Comparison of ENCODE assay signal across 10 cellular contexts in genomic region chr12:12705833-12706520, GRCh38. TPM values are rescaled to one million over a fixed set of nuclear protein-coding genes. Genes with fewer than 3 reads are reported as not detected.
DNase-seq lines count a peak whose midpoint lies in the region; ATAC-seq and TF ChIP-seq lines count a peak whose summit lies in the region.
"Had no signal": no experiment of that assay in that cellular context is flagged by ENCODE, and none has a peak within 500 bp of the region (broad histone marks: within the 10 kb centered on the region; RNA-seq: fewer than 3 reads in every experiment).

No MANE protein-coding gene starts in this region.

- H3K36me3 ChIP-seq in KOPT-K1 (ENCODE audit: insufficient read depth, low read length), result no peaks in the 10 kb centered on the region
- H3K36me3 ChIP-seq in tibial artery, result no peaks in the 10 kb centered on the region

- H3K27me3 ChIP-seq in tibial artery, result no peaks in the 10 kb centered on the region

- CTCF ChIA-PET in RWPE1 (lab: Yijun Ruan, JAX), result interaction anchor here (0.6 to 1.0 kb wide), 2 partner anchors 13 to 652 kb away, joined by 3 read pairs; no protein-coding TSS in a partner anchor

- peaks cover 0 to 8% (median 2%) of the 10 kb centered on the region in 4 donors for H3K4me1 ChIP-seq in tibial artery

- H3K36me3 Mint-ChIP-seq in activated naive CD4-positive, alpha-beta T cell treated with anti-CD3 and anti-CD28 coated beads, Interleukin-2, amount 50 U/mL, for 72 hours, result no peaks in the 10 kb centered on the region

- no peak overlapping the region for H3K4me3 ChIP-seq in tibial artery

- TF ChIP-seq CTCF in tibial artery (IDR thresholded peaks at IDR 0.05), result no peak
- TF ChIP-seq CTCF in RWPE1 (conservative IDR thresholded peaks at IDR 0.05; ENCODE audit: low read depth), result no peak

- H3K27ac Mint-ChIP-seq in activated naive CD4-positive, alpha-beta T cell treated with anti-CD3 and anti-CD28 coated beads, Interleukin-2, amount 50 U/mL, for 72 hours, result no peak overlapping the region
- H3K27ac Mint-ChIP-seq: HFFc6 had no signal

- H3K27ac ChIP-seq in KOPT-K1 (ENCODE audit: low read depth, low read length, poor library complexity, severe bottlenecking), result peak overlapping the region; percentile 11
- H3K27ac ChIP-seq in tibial artery, result no peak overlapping the region
- H3K27ac ChIP-seq in RWPE1, result no peak overlapping the region

- H3K9me3 ChIP-seq in KOPT-K1 (ENCODE audit: insufficient read depth, low read length, poor library complexity, severe bottlenecking), result no peaks in the 10 kb centered on the region
- H3K9me3 ChIP-seq in tibial artery, result no peaks in the 10 kb centered on the region

- H3K9me3 Mint-ChIP-seq in activated naive CD4-positive, alpha-beta T cell treated with anti-CD3 and anti-CD28 coated beads, Interleukin-2, amount 50 U/mL, for 72 hours, result no peaks in the 10 kb centered on the region
- H3K9me3 Mint-ChIP-seq: HFFc6 had no signal

- peak; percentile 58 for DNase-seq in activated CD4-positive, CD25-positive, alpha-beta regulatory T cell treated with anti-CD3 and anti-CD28 coated beads, Interleukin-2, amount 50 U/mL, for 72 hours
- peak in 1 of 2 donors; percentile 53 for DNase-seq in activated naive CD4-positive, alpha-beta T cell treated with anti-CD3 and anti-CD28 coated beads, Interleukin-2, amount 50 U/mL, for 72 hours (ENCODE audit: low spot score in 2 of 2)
- peak; percentile 56 for DNase-seq in stimulated activated CD4-positive, alpha-beta T cell treated with anti-CD3 and anti-CD28 coated beads, Interleukin-4, amount 100 ng/mL, for 24 hours
- DNase-seq in iPS-NIHi11 (ENCODE audit: low spot score) (no peak), GM19238 (ENCODE audit: insufficient read length, low spot score) (no peak), tibial artery (no peak), RWPE1 (ENCODE audit: low spot score) (no peak)
- DNase-seq: HFFc6, posterior cingulate gyrus had no signal

- intact Hi-C loops in tibial artery (cut with DNase I; ENCODE audit: low total_unique reads), result loop anchor here (5.0 to 10.0 kb wide), 2 partner anchors 141 to 329 kb away; partner anchors contain the start of gene DUSP16

- POLR2A ChIA-PET in RWPE1 (lab: Yijun Ruan, JAX; ENCODE audit: low non-redundant PET), result no interaction called here

- peak; percentile 80 to 83 for ATAC-seq in activated naive CD4-positive, alpha-beta T cell treated with anti-CD3 and anti-CD28 coated beads, Interleukin-2, amount 50 U/mL, for 72 hours

RNA-seq across cellular contexts. Expression of gene GPR19, which starts 10.0 kb away (rescaled TPM):
- 10 to 100 TPM; 24.8 to 27.5 TPM for total RNA-seq in activated naive CD4-positive, alpha-beta T cell treated with anti-CD3 and anti-CD28 coated beads, Interleukin-2, amount 50 U/mL, for 72 hours

RNA-seq across cellular contexts. Expression of gene CDKN1B, which starts 11.2 kb away (rescaled TPM):
- total RNA-seq in activated naive CD4-positive, alpha-beta T cell treated with anti-CD3 and anti-CD28 coated beads, Interleukin-2, amount 50 U/mL, for 72 hours, result 10 to 100 TPM; 39.7 to 46.6 TPM

Comparison
In these comparisons a context has a peak if more than half of its experiments do, and no peak if none do; other contexts are left out.
1. DNase-seq: peak in activated CD4-positive, CD25-positive, alpha-beta regulatory T cell treated with anti-CD3 and anti-CD28 coated beads, Interleukin-2, amount 50 U/mL, for 72 hours (single experiment) and stimulated activated CD4-positive, alpha-beta T cell treated with anti-CD3 and anti-CD28 coated beads, Interleukin-4, amount 100 ng/mL, for 24 hours (single experiment); none in iPS-NIHi11 (single experiment), GM19238 (single experiment), tibial artery (0 of 2) and RWPE1 (single experiment).